25 cellular contexts compared by ENCODE assay signal in genomic region chr22:20577045-20577444, GRCh38.
A peak's percentile ranks its signal among the peaks of the same experiment; 100 is the strongest.
DNase-seq lines count a peak whose midpoint lies in the region; TF ChIP-seq lines count a peak whose summit lies in the region.
"Had no signal": no experiment of that assay in that cellular context is flagged by ENCODE, and none has a peak within 500 bp of the region (broad histone marks: within the 10 kb centered on the region; RNA-seq: fewer than 3 reads in every experiment).

No MANE protein-coding gene starts in this region.

- no peak overlapping the region for H3K27ac ChIP-seq in CD4-positive, alpha-beta memory T cell (ENCODE audit: low read depth, low read length)
- H3K27ac ChIP-seq in osteoblast (ENCODE audit: low read depth, low read length): no peak overlapping the region
- H3K27ac ChIP-seq: SJCRH30, VCaP had no signal

- H3K4me1 ChIP-seq in CD4-positive, alpha-beta memory T cell (ENCODE audit: insufficient read depth, low read length): peaks cover 36% of the 10 kb centered on the region
- no peaks in the 10 kb centered on the region for H3K4me1 ChIP-seq in osteoblast (ENCODE audit: insufficient read depth, low read length)
- H3K4me1 ChIP-seq: SJCRH30 had no signal

- POLR2A ChIA-PET in CD4-positive, alpha-beta memory T cell (lab: Charles Lee; ENCODE audit: partially characterized antibody): interaction anchor here (1.0 to 3.6 kb wide), 3 partner anchors 11 to 20 kb away, joined by 4 to 13 read pairs (median 7); no protein-coding TSS in a partner anchor
- POLR2A ChIA-PET in HEK293T (lab: Yijun Ruan, JAX): no interaction called here

- no peak for DNase-seq in T-helper 2 cell treated with Interferon-gamma antibody and Interleukin-4, amounts not matched to agents 5 μg/mL and 100 μg/mL, for 36 hours (ENCODE audit: low spot score)
- DNase-seq in T-helper 2 cell: no peak
- no peak for DNase-seq in CD4-positive, alpha-beta memory T cell
- DNase-seq in osteoblast (ENCODE audit: insufficient read length, low spot score, missing footprints): peak; percentile 65
- no peak for DNase-seq in HEK293T (ENCODE audit: extremely low spot score)
- DNase-seq in GM13976 (ENCODE audit: low spot score): no peak
- DNase-seq in DMS114 treated with DMSO at 0.1 percent for 48 hours (lab: John Stamatoyannopoulos, UW; ENCODE audit: unreplicated experiment): no peak
- DNase-seq: 8988T; activated T-cell treated with anti-CD3 and anti-CD28 coated beads, Interleukin-2, amount 50 U/mL, for 72 hours; AML-193; cerebellar nuclear complex; effector CD4-positive, alpha-beta T cell; EL; left ventricle myocardium superior; NCI-H1105 treated with DMSO at 0.1 percent for 48 hours; NCI-H2107; NCI-H510A treated with DMSO at 0.1 percent for 48 hours; SJCRH30; stimulated activated CD4-positive, alpha-beta T cell treated with anti-CD3 and anti-CD28 coated beads, Interleukin-4, amount 100 ng/mL, for 1 hour; stimulated activated naive CD8-positive, alpha-beta T cell treated with anti-CD3 and anti-CD28 coated beads, Interleukin-15, Interleukin-2, amounts not matched to agents 100 U/mL and 50 U/mL, for 24 hours; T-helper 17 cell had no signal

- peaks cover 48% of the 10 kb centered on the region for H3K36me3 Mint-ChIP-seq in T-helper 2 cell treated with Interferon-gamma antibody and Interleukin-4, amounts not matched to agents 5 μg/mL and 100 μg/mL, for 36 hours (ENCODE audit: low read depth)
- peaks cover 49 to 77% of the 10 kb centered on the region in 2 donors for H3K36me3 Mint-ChIP-seq in CD4-positive, alpha-beta memory T cell
- peaks cover 91% of the 10 kb centered on the region for H3K36me3 Mint-ChIP-seq in dendritic cell treated with granulocyte-macrophage colony-stimulating factor and Interleukin-4, amounts not matched to agents 40 ng/mL and 50 ng/mL, for 4 days (ENCODE audit: low read depth)

- no peak overlapping the region for H2AFZ ChIP-seq in osteoblast (ENCODE audit: low read length)

- intact Hi-C loops in CD4-positive, alpha-beta memory T cell (cut with micrococcal nuclease): no loop called here
- intact Hi-C loops in dendritic cell treated with granulocyte-macrophage colony-stimulating factor and Interleukin-4, amounts not matched to agents 40 ng/mL and 50 ng/mL, for 4 days (cut with micrococcal nuclease): no loop called here

- in situ Hi-C loops in GM13976 (cut with MboI; ENCODE audit: low sequenced_read_pairs, unreplicated experiment): no loop called here

- no peak overlapping the region for H3K4me2 ChIP-seq in osteoblast (ENCODE audit: insufficient read depth, low read length)

- peak overlapping the region; percentile 79 for H3K27ac Mint-ChIP-seq in T-helper 2 cell treated with Interferon-gamma antibody and Interleukin-4, amounts not matched to agents 5 μg/mL and 100 μg/mL, for 36 hours
- peak overlapping the region in 5 of 7 donors; percentile 22 to 91 (median 50) for H3K27ac Mint-ChIP-seq in CD4-positive, alpha-beta memory T cell
- H3K27ac Mint-ChIP-seq in dendritic cell treated with granulocyte-macrophage colony-stimulating factor and Interleukin-4, amounts not matched to agents 40 ng/mL and 50 ng/mL, for 4 days: peak overlapping the region; percentile 62
- H3K27ac Mint-ChIP-seq: activated naive CD4-positive, alpha-beta T cell treated with anti-CD3 and anti-CD28 coated beads, Interleukin-2, amount 50 U/mL, for 24 hours; T-helper 17 cell had no signal

- H3K4me3 Mint-ChIP-seq in T-helper 2 cell treated with Interferon-gamma antibody and Interleukin-4, amounts not matched to agents 5 μg/mL and 100 μg/mL, for 36 hours: peak overlapping the region; percentile 50
- peak overlapping the region in 1 of 8 donors; percentile 86 for H3K4me3 Mint-ChIP-seq in CD4-positive, alpha-beta memory T cell
- no peak overlapping the region for H3K4me3 Mint-ChIP-seq in dendritic cell treated with granulocyte-macrophage colony-stimulating factor and Interleukin-4, amounts not matched to agents 40 ng/mL and 50 ng/mL, for 4 days
- H3K4me3 Mint-ChIP-seq: activated naive CD4-positive, alpha-beta T cell treated with anti-CD3 and anti-CD28 coated beads, Interleukin-2, amount 50 U/mL, for 24 hours; activated T-cell treated with anti-CD3 and anti-CD28 coated beads, Interleukin-2, amount 50 U/mL, for 72 hours; type B pancreatic cell had no signal

- H3K4me3 ChIP-seq in CD4-positive, alpha-beta memory T cell (ENCODE audit: low read length in 2 of 2): no peak overlapping the region
- no peak overlapping the region for H3K4me3 ChIP-seq in osteoblast (ENCODE audit: insufficient read depth, low read length)
- H3K4me3 ChIP-seq: SJCRH30 had no signal

- H4K20me1 ChIP-seq in osteoblast (ENCODE audit: insufficient read depth, low read length): peaks cover 47% of the 10 kb centered on the region

- no peak for TF ChIP-seq CTCF in osteoblast (IDR thresholded peaks at IDR 0.05; ENCODE audit: extremely low read depth, low read depth, low read length)
- no peak for TF ChIP-seq CTCF in GM13976 (IDR thresholded peaks at IDR 0.05; ENCODE audit: borderline replicate concordance, control extremely low read depth, extremely low read depth, insufficient read depth, missing control alignments)

- peaks cover 15% of the 10 kb centered on the region for H3K4me1 Mint-ChIP-seq in T-helper 2 cell treated with Interferon-gamma antibody and Interleukin-4, amounts not matched to agents 5 μg/mL and 100 μg/mL, for 36 hours (ENCODE audit: low read depth)
- peaks cover 13 to 85% (median 28%) of the 10 kb centered on the region in 4 donors for H3K4me1 Mint-ChIP-seq in CD4-positive, alpha-beta memory T cell
- H3K4me1 Mint-ChIP-seq in dendritic cell treated with granulocyte-macrophage colony-stimulating factor and Interleukin-4, amounts not matched to agents 40 ng/mL and 50 ng/mL, for 4 days (ENCODE audit: low read depth): peaks cover 44% of the 10 kb centered on the region

- no peaks in the 10 kb centered on the region for H3K9me3 ChIP-seq in CD4-positive, alpha-beta memory T cell (ENCODE audit: control insufficient read depth in 1 of 2, low read length in 2 of 2)
- H3K9me3 ChIP-seq in osteoblast (ENCODE audit: low read depth, low read length): no peaks in the 10 kb centered on the region
- H3K9me3 ChIP-seq: SJCRH30 had no signal

- no peaks in the 10 kb centered on the region for H3K27me3 Mint-ChIP-seq in T-helper 2 cell treated with Interferon-gamma antibody and Interleukin-4, amounts not matched to agents 5 μg/mL and 100 μg/mL, for 36 hours (ENCODE audit: low read depth)
- H3K27me3 Mint-ChIP-seq in CD4-positive, alpha-beta memory T cell: no peaks in the 10 kb centered on the region
- no peaks in the 10 kb centered on the region for H3K27me3 Mint-ChIP-seq in dendritic cell treated with granulocyte-macrophage colony-stimulating factor and Interleukin-4, amounts not matched to agents 40 ng/mL and 50 ng/mL, for 4 days
- H3K27me3 Mint-ChIP-seq: activated naive CD4-positive, alpha-beta T cell treated with anti-CD3 and anti-CD28 coated beads, Interleukin-2, amount 50 U/mL, for 24 hours; T-helper 17 cell; type B pancreatic cell had no signal

- H3K27me3 ChIP-seq in CD4-positive, alpha-beta memory T cell (ENCODE audit: insufficient read depth, low read length): no peaks in the 10 kb centered on the region
- no peaks in the 10 kb centered on the region for H3K27me3 ChIP-seq in osteoblast (ENCODE audit: insufficient read depth, low read length)
- H3K27me3 ChIP-seq: SJCRH30 had no signal

- no peaks in the 10 kb centered on the region for H3K9me3 Mint-ChIP-seq in T-helper 2 cell treated with Interferon-gamma antibody and Interleukin-4, amounts not matched to agents 5 μg/mL and 100 μg/mL, for 36 hours
- H3K9me3 Mint-ChIP-seq in CD4-positive, alpha-beta memory T cell: peaks cover 0 to 1% (median 0%) of the 10 kb centered on the region in 8 donors
- H3K9me3 Mint-ChIP-seq in dendritic cell treated with granulocyte-macrophage colony-stimulating factor and Interleukin-4, amounts not matched to agents 40 ng/mL and 50 ng/mL, for 4 days: no peaks in the 10 kb centered on the region
- H3K9me3 Mint-ChIP-seq: activated naive CD4-positive, alpha-beta T cell treated with anti-CD3 and anti-CD28 coated beads, Interleukin-2, amount 50 U/mL, for 24 hours; activated T-cell treated with anti-CD3 and anti-CD28 coated beads, Interleukin-2, amount 50 U/mL, for 72 hours; type B pancreatic cell had no signal

- CTCF ChIA-PET in CD4-positive, alpha-beta memory T cell (lab: Charles Lee; ENCODE audit: partially characterized antibody): interaction anchor here (0.6 to 0.9 kb wide), 2 partner anchors 26 to 84 kb away, joined by 3 read pairs; no protein-coding TSS in a partner anchor
- CTCF ChIA-PET in HEK293T (lab: Yijun Ruan, JAX): no interaction called here

- peaks cover 83% of the 10 kb centered on the region for H3K36me3 ChIP-seq in CD4-positive, alpha-beta memory T cell (ENCODE audit: insufficient read depth, low read length)
- H3K36me3 ChIP-seq in osteoblast (ENCODE audit: insufficient read depth, low read length): peaks cover 86% of the 10 kb centered on the region

- peaks cover 89% of the 10 kb centered on the region for H3K79me2 ChIP-seq in osteoblast (ENCODE audit: insufficient read depth, low read length)

TF ChIP-seq in HEK293T, 16 proteins besides CTCF, POLR2A, EP300 and RAD21:
- no peak for TF ChIP-seq FOXA1 (IDR thresholded peaks at IDR 0.05)
- TF ChIP-seq FOXM1 (IDR thresholded peaks at IDR 0.05; ENCODE audit: borderline replicate concordance): no peak
- TF ChIP-seq NFRKB (IDR thresholded peaks at IDR 0.05): no peak
- TF ChIP-seq PKNOX1 (IDR thresholded peaks at IDR 0.05): no peak
- no peak for TF ChIP-seq HDGF (IDR thresholded peaks at IDR 0.05; ENCODE audit: borderline replicate concordance)
- TF ChIP-seq ARNT (IDR thresholded peaks at IDR 0.05): no peak
- no peak for TF ChIP-seq L3MBTL2 (conservative IDR thresholded peaks at IDR 0.05)
- TF ChIP-seq FOXK2 (IDR thresholded peaks at IDR 0.05): no peak
- TF ChIP-seq TARDBP (IDR thresholded peaks at IDR 0.05): no peak
- no peak for TF ChIP-seq CTBP1 (IDR thresholded peaks at IDR 0.05; ENCODE audit: borderline replicate concordance)
- TF ChIP-seq SUZ12 (IDR thresholded peaks at IDR 0.05): no peak
- no peak for TF ChIP-seq BHLHE40 (IDR thresholded peaks at IDR 0.05; ENCODE audit: borderline replicate concordance)
